Comparison of ENCODE assay signal across 32 cellular contexts in genomic region chr1:204879351-204879750, GRCh38. TPM values are rescaled to one million over a fixed set of nuclear protein-coding genes. Genes with fewer than 3 reads are reported as not detected.
A peak's percentile ranks its signal among the peaks of the same experiment; 100 is the strongest.
DNase-seq lines count a peak whose midpoint lies in the region; ATAC-seq, FAIRE-seq and TF ChIP-seq lines count a peak whose summit lies in the region.
"Had no signal": no experiment of that assay in that cellular context is flagged by ENCODE, and none has a peak within 500 bp of the region (broad histone marks: within the 10 kb centered on the region; RNA-seq: fewer than 3 reads in every experiment).

No MANE protein-coding gene starts in this region.

- no peaks in the 10 kb centered on the region for H3K36me3 Mint-ChIP-seq in activated naive CD8-positive, alpha-beta T cell
- no peaks in the 10 kb centered on the region for H3K36me3 Mint-ChIP-seq in activated naive CD8-positive, alpha-beta T cell treated with anti-CD3 and anti-CD28 coated beads for 36 hours
- H3K36me3 Mint-ChIP-seq: activated naive CD4-positive, alpha-beta T cell treated with anti-CD3 and anti-CD28 coated beads, Interleukin-2, amount 50 U/mL, for 72 hours; CD4-positive, alpha-beta memory T cell; stimulated activated effector memory CD8-positive, alpha-beta T cell treated with anti-CD3 and anti-CD28 coated beads, Interleukin-12 subunit alpha, Interleukin-12 subunit beta, amount 100 ng/mL, for 72 hours; type B pancreatic cell had no signal

- ATAC-seq in upper lobe of right lung (peak; percentile 44), GM18498 (IDR thresholded peaks at IDR 0.05; ENCODE audit: unreplicated experiment) (no peak)
- ATAC-seq: activated naive CD4-positive, alpha-beta T cell treated with anti-CD3 and anti-CD28 coated beads, Interleukin-2, amount 50 U/mL, for 72 hours; foreskin keratinocyte; stimulated activated effector memory CD8-positive, alpha-beta T cell treated with anti-CD3 and anti-CD28 coated beads, Interleukin-12 subunit alpha, Interleukin-12 subunit beta, amount 100 ng/mL, for 72 hours had no signal

- peaks cover 9% of the 10 kb centered on the region for H3K27me3 Mint-ChIP-seq in activated naive CD8-positive, alpha-beta T cell
- peaks cover 9% of the 10 kb centered on the region for H3K27me3 Mint-ChIP-seq in activated naive CD8-positive, alpha-beta T cell treated with anti-CD3 and anti-CD28 coated beads for 36 hours

- DNase-seq in activated naive CD8-positive, alpha-beta T cell treated with anti-CD3 and anti-CD28 coated beads for 36 hours, result no peak
- DNase-seq in esophagus muscularis mucosa (ENCODE audit: extremely low spot score), result no peak
- DNase-seq in left kidney (ENCODE audit: low read depth, low spot score), result peak; percentile 59
- no peak for DNase-seq in upper lobe of right lung
- no peak for DNase-seq in kidney
- DNase-seq in NCI-H82 treated with DMSO at 0.1 percent for 48 hours (lab: John Stamatoyannopoulos, UW; ENCODE audit: unreplicated experiment), result no peak
- DNase-seq: 8988T; activated CD4-positive, alpha-beta T cell treated with anti-CD3 and anti-CD28 coated beads for 4 hours; activated CD8-positive, alpha-beta memory T cell treated with anti-CD3 and anti-CD28 coated beads for 24 hours; activated T-cell treated with anti-CD3 and anti-CD28 coated beads for 4 hours; aorta; CD4-positive, alpha-beta memory T cell; cortex of kidney; erythroblast; foreskin keratinocyte; GM23248; HFFc6; mesendoderm; NCI-H1092; stimulated activated CD4-positive, alpha-beta T cell treated with anti-CD3 and anti-CD28 coated beads, Interleukin-15, amount 100 ng/mL, for 24 hours; substantia nigra; T1000 had no signal

- no peaks in the 10 kb centered on the region for H3K27me3 ChIP-seq in esophagus muscularis mucosa
- no peaks in the 10 kb centered on the region for H3K27me3 ChIP-seq in upper lobe of right lung

- no peaks in the 10 kb centered on the region for H3K9me3 Mint-ChIP-seq in activated naive CD8-positive, alpha-beta T cell (ENCODE audit: low read depth)
- no peaks in the 10 kb centered on the region for H3K9me3 Mint-ChIP-seq in activated naive CD8-positive, alpha-beta T cell treated with anti-CD3 and anti-CD28 coated beads for 36 hours
- H3K9me3 Mint-ChIP-seq: activated naive CD4-positive, alpha-beta T cell treated with anti-CD3 and anti-CD28 coated beads, Interleukin-2, amount 50 U/mL, for 72 hours; activated T-helper 2 cell treated with anti-CD3 and anti-CD28 coated beads, Interferon-gamma antibody, Interleukin-2, Interleukin-4, amounts not matched to agents 10 μg/mL and 5 μg/mL and 100 μg/mL, durations not matched to agents 14 hours and 24 hours and 36 hours; CD4-positive, alpha-beta memory T cell; HFFc6; stimulated activated effector memory CD8-positive, alpha-beta T cell treated with anti-CD3 and anti-CD28 coated beads, Interleukin-12 subunit alpha, Interleukin-12 subunit beta, amount 100 ng/mL, for 72 hours; type B pancreatic cell had no signal

- H3K9ac ChIP-seq in kidney (ENCODE audit: low read length in 2 of 2), result no peak overlapping the region
- H3K9ac ChIP-seq: GM23248 had no signal

- peak overlapping the region; percentile 6 for H3K27ac Mint-ChIP-seq in activated naive CD8-positive, alpha-beta T cell
- H3K27ac Mint-ChIP-seq in activated naive CD8-positive, alpha-beta T cell treated with anti-CD3 and anti-CD28 coated beads for 36 hours, result no peak overlapping the region
- H3K27ac Mint-ChIP-seq: activated naive CD4-positive, alpha-beta T cell treated with anti-CD3 and anti-CD28 coated beads, Interleukin-2, amount 50 U/mL, for 72 hours; activated T-helper 2 cell treated with anti-CD3 and anti-CD28 coated beads, Interferon-gamma antibody, Interleukin-2, Interleukin-4, amounts not matched to agents 10 μg/mL and 5 μg/mL and 100 μg/mL, durations not matched to agents 14 hours and 24 hours and 36 hours; CD4-positive, alpha-beta memory T cell; HFFc6; stimulated activated effector memory CD8-positive, alpha-beta T cell treated with anti-CD3 and anti-CD28 coated beads, Interleukin-12 subunit alpha, Interleukin-12 subunit beta, amount 100 ng/mL, for 72 hours; type B pancreatic cell had no signal

- no peaks in the 10 kb centered on the region for H3K4me1 Mint-ChIP-seq in activated naive CD8-positive, alpha-beta T cell (ENCODE audit: low read depth)
- H3K4me1 Mint-ChIP-seq in activated naive CD8-positive, alpha-beta T cell treated with anti-CD3 and anti-CD28 coated beads for 36 hours, result no peaks in the 10 kb centered on the region
- H3K4me1 Mint-ChIP-seq: CD4-positive, alpha-beta memory T cell; stimulated activated effector memory CD8-positive, alpha-beta T cell treated with anti-CD3 and anti-CD28 coated beads, Interleukin-12 subunit alpha, Interleukin-12 subunit beta, amount 100 ng/mL, for 72 hours had no signal

- no peak overlapping the region for H3K4me3 ChIP-seq in esophagus muscularis mucosa
- H3K4me3 ChIP-seq in upper lobe of right lung, result no peak overlapping the region
- H3K4me3 ChIP-seq in kidney (ENCODE audit: low read length in 2 of 2), result no peak overlapping the region
- H3K4me3 ChIP-seq: cardiac muscle cell, GM23248 had no signal

- WGBS in esophagus muscularis mucosa, result 61% methylated on average over 3 of the region's 3 CpGs

- H3K27ac ChIP-seq in esophagus muscularis mucosa (replicated peaks in 1 of 4) (peak overlapping the region; percentile 32 to 72 (median 56)), upper lobe of right lung (no peak overlapping the region), kidney (ENCODE audit: low read depth in 2 of 2, low read length in 2 of 2) (peak overlapping the region in 1 of 2 donors; percentile 64)
- H3K27ac ChIP-seq: cardiac muscle cell, foreskin keratinocyte, GM23248, VCaP had no signal

- H3K4me3 Mint-ChIP-seq in activated naive CD8-positive, alpha-beta T cell, result no peak overlapping the region
- no peak overlapping the region for H3K4me3 Mint-ChIP-seq in activated naive CD8-positive, alpha-beta T cell treated with anti-CD3 and anti-CD28 coated beads for 36 hours
- H3K4me3 Mint-ChIP-seq: CD4-positive, alpha-beta memory T cell; HFFc6; stimulated activated effector memory CD8-positive, alpha-beta T cell treated with anti-CD3 and anti-CD28 coated beads, Interleukin-12 subunit alpha, Interleukin-12 subunit beta, amount 100 ng/mL, for 72 hours; type B pancreatic cell had no signal

- TF ChIP-seq EP300 in esophagus muscularis mucosa (IDR thresholded peaks at IDR 0.05), result no peak

- no peak for FAIRE-seq in kidney (lab: Jason Lieb, UNC)
- FAIRE-seq: D721Med, RCC 7860 had no signal

- H3K36me3 ChIP-seq in esophagus muscularis mucosa (no peaks in the 10 kb centered on the region), upper lobe of right lung (no peaks in the 10 kb centered on the region), kidney (ENCODE audit: control insufficient read depth in 1 of 2, insufficient read depth in 2 of 2, low read length in 2 of 2) (no peaks in the 10 kb centered on the region)
- H3K36me3 ChIP-seq: cardiac muscle cell had no signal

- no peaks in the 10 kb centered on the region for H3K9me3 ChIP-seq in esophagus muscularis mucosa
- no peaks in the 10 kb centered on the region for H3K9me3 ChIP-seq in upper lobe of right lung
- no peaks in the 10 kb centered on the region for H3K9me3 ChIP-seq in kidney (ENCODE audit: control insufficient read depth in 1 of 2, low read length in 2 of 2)

- TF ChIP-seq CTCF in esophagus muscularis mucosa (IDR thresholded peaks at IDR 0.05), result no peak
- TF ChIP-seq CTCF in upper lobe of right lung (IDR thresholded peaks at IDR 0.05), result no peak
- TF ChIP-seq CTCF in kidney (IDR thresholded peaks at IDR 0.05; ENCODE audit: borderline replicate concordance, extremely low read depth, insufficient read depth), result no peak

- H3K4me1 ChIP-seq in esophagus muscularis mucosa, result peaks cover 18 to 84% (median 69%) of the 10 kb centered on the region in 4 donors
- peaks cover 7% of the 10 kb centered on the region for H3K4me1 ChIP-seq in upper lobe of right lung
- peaks cover 15 to 20% of the 10 kb centered on the region in 2 donors for H3K4me1 ChIP-seq in kidney (ENCODE audit: control insufficient read depth in 1 of 2, insufficient read depth in 1 of 2, low read depth in 1 of 2, low read length in 2 of 2)
- H3K4me1 ChIP-seq: foreskin keratinocyte had no signal

- intact Hi-C loops in esophagus muscularis mucosa (cut with DNase I), result loop anchor here (5.0 kb wide), 1 partner anchor 47 kb away; no protein-coding TSS in a partner anchor
- intact Hi-C loops in upper lobe of right lung (cut with DNase I), result no loop called here
- intact Hi-C loops in kidney (cut with DNase I), result no loop called here

- TF ChIP-seq POLR2A in esophagus muscularis mucosa (IDR thresholded peaks at IDR 0.05; ENCODE audit: low read depth), result no peak

RNA-seq across cellular contexts. Expression of gene NFASC, which starts 8.7 kb away (rescaled TPM):
- total RNA-seq in activated naive CD8-positive, alpha-beta T cell treated with anti-CD3 and anti-CD28 coated beads for 36 hours, result under 1 TPM; 0.06 to 0.37 TPM
- total RNA-seq in esophagus muscularis mucosa (100 to 1,000 TPM in 1 of 4 donors, 10 to 100 TPM in 3; 31.1 to 122 (median 64.7) TPM), upper lobe of right lung (24.1 TPM), kidney (29.9 TPM)
- 23.2 TPM for polyA plus RNA-seq in kidney (ENCODE audit: insufficient read depth, low read depth, low replicate concordance)
- total RNA-seq: CD4-positive, alpha-beta memory T cell had no signal
- polyA plus RNA-seq: cardiac muscle cell; CD4-positive, alpha-beta memory T cell had no signal

Comparison
In these comparisons a context has a peak if more than half of its experiments do, and no peak if none do; other contexts are left out.
1. RNA of gene NFASC, which starts 8.7 kb away (total RNA-seq): 31.1 to 122 TPM in esophagus muscularis mucosa, 29.9 TPM in kidney (single experiment) and 24.1 TPM in upper lobe of right lung (single experiment); 0.06 to 0.37 TPM in activated naive CD8-positive, alpha-beta T cell treated with anti-CD3 and anti-CD28 coated beads for 36 hours; every median in the first group is over 10 times any median in the second.